Comparison of ENCODE assay signal across 9 cellular contexts in the genomic region with DNA sequence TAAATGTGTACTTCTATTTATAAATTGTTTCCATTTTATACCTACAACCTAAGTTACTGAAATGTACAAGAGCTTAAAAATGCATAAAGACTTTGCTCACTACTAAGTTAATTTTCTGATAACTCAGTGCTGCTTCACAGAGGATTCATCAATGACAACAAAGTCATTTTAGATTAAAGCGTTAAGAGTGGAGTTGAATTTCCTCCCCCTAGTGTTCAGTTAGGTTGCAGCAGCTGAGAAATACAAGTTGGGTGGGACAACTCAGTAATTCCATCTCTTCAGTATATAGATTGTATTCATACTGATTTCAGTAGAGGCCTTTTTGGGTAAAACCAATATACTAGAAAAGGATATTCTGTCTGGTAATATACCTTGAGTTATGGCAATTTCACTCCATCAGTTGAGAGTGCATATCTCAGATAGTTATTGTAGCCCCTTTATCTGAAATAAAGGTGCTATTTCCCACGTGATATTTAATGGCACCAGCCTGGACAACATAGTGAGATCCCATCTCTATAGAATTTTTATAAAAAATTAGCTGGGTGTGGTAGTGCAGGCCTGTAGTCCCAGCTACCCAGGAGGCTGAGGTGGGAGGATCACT. TPM values are rescaled to one million over a fixed set of nuclear protein-coding genes. Genes with fewer than 3 reads are reported as not detected.
A peak's percentile ranks its signal among the peaks of the same experiment; 100 is the strongest.
DNase-seq lines count a peak whose midpoint lies in the region; ATAC-seq, FAIRE-seq and TF ChIP-seq lines count a peak whose summit lies in the region.
"Had no signal": no experiment of that assay in that cellular context is flagged by ENCODE, and none has a peak within 500 bp of the region (broad histone marks: within the 10 kb centered on the region; RNA-seq: fewer than 3 reads in every experiment).

No MANE protein-coding gene starts in this region.

- no peaks in the 10 kb centered on the region for H3K9me3 Mint-ChIP-seq in activated T-cell treated with anti-CD3 and anti-CD28 coated beads, Interleukin-2, amount 50 U/mL, for 24 hours
- no peaks in the 10 kb centered on the region for H3K9me3 Mint-ChIP-seq in endothelial cell (ENCODE audit: unreplicated experiment)

- ATAC-seq in HG03565 (IDR thresholded peaks at IDR 0.05; ENCODE audit: unreplicated experiment) = peak; percentile 56

- H3K4me3 ChIP-seq in neutrophil (ENCODE audit: low read depth in 1 of 2, low read length in 1 of 2) = no peak overlapping the region

- no peak overlapping the region for H3K4me3 Mint-ChIP-seq in activated T-cell treated with anti-CD3 and anti-CD28 coated beads, Interleukin-2, amount 50 U/mL, for 24 hours
- H3K4me3 Mint-ChIP-seq in endothelial cell (ENCODE audit: unreplicated experiment) = no peak overlapping the region

- no peaks in the 10 kb centered on the region for H3K27me3 ChIP-seq in neutrophil

- no peak overlapping the region for H3K27ac ChIP-seq in neutrophil

- no peaks in the 10 kb centered on the region for H3K4me1 ChIP-seq in neutrophil (ENCODE audit: control insufficient read depth in 1 of 2, insufficient read depth in 1 of 2, low read depth in 1 of 2, low read length in 1 of 2)

- DNase-seq in activated T-cell treated with anti-CD3 and anti-CD28 coated beads for 24 hours (ENCODE audit: low read depth) = peak; percentile 36
- no peak for DNase-seq in activated T-cell treated with anti-CD3 and anti-CD28 coated beads, Interleukin-2, amount 50 U/mL, for 24 hours
- peak; percentile 34 for DNase-seq in RCC 7860 (ENCODE audit: low spot score)
- peak; percentile 28 for DNase-seq in endothelial cell (ENCODE audit: low spot score)
- no peak for DNase-seq in posterior cingulate gyrus
- DNase-seq in mesenteric fat pad (ENCODE audit: low spot score) = no peak

- TF ChIP-seq CTCF in endothelial cell (IDR thresholded peaks at IDR 0.05; ENCODE audit: unreplicated experiment) (peak; percentile 64), neutrophil (IDR thresholded peaks at IDR 0.05) (peak; percentile 45)

- no peaks in the 10 kb centered on the region for H3K27me3 Mint-ChIP-seq in activated T-cell treated with anti-CD3 and anti-CD28 coated beads, Interleukin-2, amount 50 U/mL, for 24 hours
- peaks cover 2% of the 10 kb centered on the region for H3K27me3 Mint-ChIP-seq in endothelial cell (ENCODE audit: unreplicated experiment)

- H3K36me3 ChIP-seq in neutrophil = no peaks in the 10 kb centered on the region

- H3K27ac Mint-ChIP-seq in activated T-cell treated with anti-CD3 and anti-CD28 coated beads, Interleukin-2, amount 50 U/mL, for 24 hours = no peak overlapping the region
- no peak overlapping the region for H3K27ac Mint-ChIP-seq in endothelial cell (ENCODE audit: unreplicated experiment)

- peak; percentile 85 for FAIRE-seq in RCC 7860 (lab: Jason Lieb, UNC)
- FAIRE-seq: colon had no signal

- H3K36me3 Mint-ChIP-seq in activated T-cell treated with anti-CD3 and anti-CD28 coated beads, Interleukin-2, amount 50 U/mL, for 24 hours (ENCODE audit: low read depth) = peaks cover 4% of the 10 kb centered on the region
- H3K36me3 Mint-ChIP-seq in endothelial cell (ENCODE audit: low read depth, unreplicated experiment) = peaks cover 13% of the 10 kb centered on the region

- H3K4me1 Mint-ChIP-seq in activated T-cell treated with anti-CD3 and anti-CD28 coated beads, Interleukin-2, amount 50 U/mL, for 24 hours (ENCODE audit: low read depth) = peaks cover 10% of the 10 kb centered on the region
- H3K4me1 Mint-ChIP-seq in endothelial cell (ENCODE audit: unreplicated experiment) = no peaks in the 10 kb centered on the region

- intact Hi-C loops in posterior cingulate gyrus (cut with DNase I) = loop anchor here (2.0 kb wide), 1 partner anchor 36 kb away; no protein-coding TSS in a partner anchor

- no peaks in the 10 kb centered on the region for H3K9me3 ChIP-seq in neutrophil

RNA-seq across cellular contexts. Expression of gene RPL35A, which starts 6.9 kb away (rescaled TPM):
- total RNA-seq in endothelial cell (ENCODE audit: unreplicated experiment) (1,090 TPM), mesenteric fat pad (680 TPM)

RNA-seq across cellular contexts. Expression of gene LMLN, which starts 17.0 kb away (rescaled TPM):
- 7.1 TPM for total RNA-seq in endothelial cell (ENCODE audit: unreplicated experiment)
- 4.4 TPM for total RNA-seq in mesenteric fat pad

Comparison
In these comparisons a context has a peak if more than half of its experiments do, and no peak if none do; other contexts are left out.
1. DNase-seq: peak in activated T-cell treated with anti-CD3 and anti-CD28 coated beads for 24 hours (single experiment), RCC 7860 (single experiment) and endothelial cell (single experiment); none in activated T-cell treated with anti-CD3 and anti-CD28 coated beads, Interleukin-2, amount 50 U/mL, for 24 hours (single experiment), posterior cingulate gyrus (0 of 10) and mesenteric fat pad (single experiment).